8 cellular contexts compared by ENCODE assay signal in the genomic region with DNA sequence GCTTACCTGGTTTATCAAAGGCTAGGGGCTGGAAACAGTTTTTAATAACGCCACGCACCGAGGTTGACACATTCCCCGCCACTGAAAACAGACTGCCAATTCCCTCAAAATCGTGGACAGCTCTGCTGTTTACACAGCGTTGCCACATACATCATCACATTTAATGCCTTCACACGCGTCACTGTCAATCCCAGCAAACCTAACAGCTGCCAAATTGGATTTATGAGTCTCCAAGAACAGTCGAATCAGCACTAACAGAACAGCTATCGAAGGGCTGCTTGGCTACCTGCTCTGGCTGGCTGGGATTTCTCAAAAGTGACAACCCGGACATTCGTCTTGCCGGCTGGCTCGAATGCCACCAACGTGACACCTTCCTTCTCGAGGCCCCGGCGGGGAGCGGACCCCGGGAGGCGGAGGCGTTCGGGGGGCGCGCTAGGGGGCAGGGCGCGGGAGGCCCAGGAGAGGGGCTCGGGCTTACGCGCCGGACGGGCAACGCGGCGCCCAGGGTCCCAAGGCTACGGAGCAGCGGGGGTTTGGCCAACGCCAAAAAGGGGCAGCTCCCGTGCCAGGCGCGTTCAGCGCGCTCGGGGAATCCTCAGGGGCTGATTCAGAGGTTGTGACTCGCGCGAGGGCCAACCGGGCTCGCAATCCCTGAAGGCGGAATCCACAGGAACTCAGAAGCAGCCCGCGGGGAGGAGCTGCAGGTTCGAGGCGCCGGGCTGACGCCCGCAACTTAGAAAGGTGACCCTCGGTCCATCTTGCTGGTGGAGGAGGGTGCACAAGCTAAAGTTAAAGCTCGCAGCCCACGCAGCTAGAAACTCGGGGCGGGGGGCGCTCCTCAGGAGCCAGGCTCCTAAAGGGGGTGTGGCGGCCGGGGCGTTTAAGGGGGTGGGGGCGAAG. TPM values are rescaled to one million over a fixed set of nuclear protein-coding genes. Genes with fewer than 3 reads are reported as not detected.
DNase-seq lines count a peak whose midpoint lies in the region; ATAC-seq and TF ChIP-seq lines count a peak whose summit lies in the region.

No MANE protein-coding gene starts in this region.

- H3K4me2 ChIP-seq in parathyroid adenoma (ENCODE audit: low read length) = peak overlapping the region; percentile 84

- ATAC-seq in GM19463 (IDR thresholded peaks at IDR 0.05; ENCODE audit: unreplicated experiment) = no peak

- H3K27ac ChIP-seq in right atrium auricular region (peak overlapping the region; percentile 83 to 89), parathyroid adenoma (peak overlapping the region; percentile 44)

- H2AFZ ChIP-seq in parathyroid adenoma = peak overlapping the region; percentile 79

- DNase-seq in EL = peak; percentile 73
- peak in 43 of 56 donors; percentile 5 to 75 (median 44) for DNase-seq in amygdala (lab: John Stamatoyannopoulos, UW)
- DNase-seq in right atrium auricular region (ENCODE audit: low spot score) = peak; percentile 62
- no peak for DNase-seq in NK-92 (lab: John Stamatoyannopoulos, UW; ENCODE audit: unreplicated experiment)
- no peak for DNase-seq in NCI-H2196 treated with DMSO at 0.1 percent for 48 hours (lab: John Stamatoyannopoulos, UW; ENCODE audit: unreplicated experiment)

- TF ChIP-seq CTCF in right atrium auricular region (IDR thresholded peaks at IDR 0.05) (no peak), parathyroid adenoma (IDR thresholded peaks at IDR 0.05) (no peak)

- H3K9me3 ChIP-seq in right atrium auricular region (no peaks in the 10 kb centered on the region), parathyroid adenoma (ENCODE audit: control insufficient read depth, low read length) (no peaks in the 10 kb centered on the region)

- H3K79me2 ChIP-seq in parathyroid adenoma = no peaks in the 10 kb centered on the region

- H3K36me3 ChIP-seq in right atrium auricular region = no peaks in the 10 kb centered on the region
- no peaks in the 10 kb centered on the region for H3K36me3 ChIP-seq in parathyroid adenoma (ENCODE audit: control insufficient read depth, insufficient read depth, low read length)

- H3K4me3 ChIP-seq in right atrium auricular region (peak overlapping the region; percentile 49 to 73), parathyroid adenoma (ENCODE audit: low read depth, low read length) (peak overlapping the region; percentile 54)

- no peak overlapping the region for H3K9ac ChIP-seq in parathyroid adenoma

- H3K27me3 ChIP-seq in right atrium auricular region (no peaks in the 10 kb centered on the region), parathyroid adenoma (ENCODE audit: control insufficient read depth, insufficient read depth, low read length) (no peaks in the 10 kb centered on the region)

- peaks cover 0 to 7% of the 10 kb centered on the region in 2 donors for H3K4me1 ChIP-seq in right atrium auricular region
- H3K4me1 ChIP-seq in parathyroid adenoma = no peaks in the 10 kb centered on the region

TF ChIP-seq in PFSK-1, 5 proteins besides CTCF, POLR2A, EP300 and RAD21:
- peak; percentile 41; the same call in 1 of the 2 replicates for TF ChIP-seq SIN3A (IDR thresholded peaks at IDR 0.05; ENCODE audit: borderline replicate concordance, insufficient read depth, low read length)
- TF ChIP-seq, protein P1, sequence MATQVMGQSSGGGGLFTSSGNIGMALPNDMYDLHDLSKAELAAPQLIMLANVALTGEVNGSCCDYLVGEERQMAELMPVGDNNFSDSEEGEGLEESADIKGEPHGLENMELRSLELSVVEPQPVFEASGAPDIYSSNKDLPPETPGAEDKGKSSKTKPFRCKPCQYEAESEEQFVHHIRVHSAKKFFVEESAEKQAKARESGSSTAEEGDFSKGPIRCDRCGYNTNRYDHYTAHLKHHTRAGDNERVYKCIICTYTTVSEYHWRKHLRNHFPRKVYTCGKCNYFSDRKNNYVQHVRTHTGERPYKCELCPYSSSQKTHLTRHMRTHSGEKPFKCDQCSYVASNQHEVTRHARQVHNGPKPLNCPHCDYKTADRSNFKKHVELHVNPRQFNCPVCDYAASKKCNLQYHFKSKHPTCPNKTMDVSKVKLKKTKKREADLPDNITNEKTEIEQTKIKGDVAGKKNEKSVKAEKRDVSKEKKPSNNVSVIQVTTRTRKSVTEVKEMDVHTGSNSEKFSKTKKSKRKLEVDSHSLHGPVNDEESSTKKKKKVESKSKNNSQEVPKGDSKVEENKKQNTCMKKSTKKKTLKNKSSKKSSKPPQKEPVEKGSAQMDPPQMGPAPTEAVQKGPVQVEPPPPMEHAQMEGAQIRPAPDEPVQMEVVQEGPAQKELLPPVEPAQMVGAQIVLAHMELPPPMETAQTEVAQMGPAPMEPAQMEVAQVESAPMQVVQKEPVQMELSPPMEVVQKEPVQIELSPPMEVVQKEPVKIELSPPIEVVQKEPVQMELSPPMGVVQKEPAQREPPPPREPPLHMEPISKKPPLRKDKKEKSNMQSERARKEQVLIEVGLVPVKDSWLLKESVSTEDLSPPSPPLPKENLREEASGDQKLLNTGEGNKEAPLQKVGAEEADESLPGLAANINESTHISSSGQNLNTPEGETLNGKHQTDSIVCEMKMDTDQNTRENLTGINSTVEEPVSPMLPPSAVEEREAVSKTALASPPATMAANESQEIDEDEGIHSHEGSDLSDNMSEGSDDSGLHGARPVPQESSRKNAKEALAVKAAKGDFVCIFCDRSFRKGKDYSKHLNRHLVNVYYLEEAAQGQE (IDR thresholded peaks at IDR 0.05; ENCODE audit: insufficient read depth in 1 of 2, low read depth in 2 of 2, low read length in 2 of 2) = no peak

RNA-seq across cellular contexts. Expression of a gene that starts 1.2 kb away (rescaled TPM):
- 11.9 TPM for polyA plus RNA-seq in PFSK-1 (2012; ENCODE audit: insufficient read length, low read depth)
- 10 to 100 TPM; 18.4 to 19.2 TPM for total RNA-seq in right atrium auricular region

RNA-seq across cellular contexts. Expression of a gene that starts 36.7 kb away (rescaled TPM):
- 5.6 TPM for polyA plus RNA-seq in PFSK-1 (2012; ENCODE audit: insufficient read length, low read depth)
- 10 to 100 TPM; 14.2 to 22.4 TPM for total RNA-seq in right atrium auricular region

Comparison
In these comparisons a context has a peak if more than half of its experiments do, and no peak if none do; other contexts are left out.
1. DNase-seq: peak in EL (single experiment), amygdala (43 of 56) and right atrium auricular region (single experiment); none in NK-92 (single experiment) and NCI-H2196 treated with DMSO at 0.1 percent for 48 hours (single experiment).